ENCODE assay signal across 2 cellular contexts in genomic region chr6:28330033-28330432, GRCh38.
TF ChIP-seq lines count a peak whose summit lies in the region.

No MANE protein-coding gene starts in this region.

TF ChIP-seq in SK-N-SH, 30 proteins besides CTCF, POLR2A, EP300 and RAD21 (continued from another document):
- TF ChIP-seq PBX3 (IDR thresholded peaks at IDR 0.05) (no peak), MXI1 (IDR thresholded peaks at IDR 0.05; ENCODE audit: low read depth, low read length) (peak; percentile 66; the same call in 1 of the 2 replicates), IRF3 (IDR thresholded peaks at IDR 0.05; ENCODE audit: low read depth, low read length) (no peak), USF2 (IDR thresholded peaks at IDR 0.05; ENCODE audit: borderline replicate concordance, low read depth, low read length) (no peak)

TF ChIP-seq in SK-N-SH treated with all-trans-retinoic acid at 6 μM for 48 hours, 23 proteins besides CTCF, POLR2A, EP300 and RAD21 (continued from another document):
- TF ChIP-seq CREB5 (CRISPR knock-in tag; IDR thresholded peaks at IDR 0.05; ENCODE audit: low read depth) (no peak), ZNF70 (CRISPR knock-in tag; IDR thresholded peaks at IDR 0.05) (no peak), ARNTL (CRISPR knock-in tag; IDR thresholded peaks at IDR 0.05; ENCODE audit: borderline replicate concordance, low read depth) (no peak), ZFP30 (CRISPR knock-in tag; IDR thresholded peaks at IDR 0.05) (no peak), RARB (CRISPR knock-in tag; IDR thresholded peaks at IDR 0.05) (no peak)
